Comparison of ENCODE assay signal across 15 cellular contexts in genomic region chr5:174172104-174172965, GRCh38.
DNase-seq lines count a peak whose midpoint lies in the region; ATAC-seq and TF ChIP-seq lines count a peak whose summit lies in the region.
"Had no signal": no experiment of that assay in that cellular context is flagged by ENCODE, and none has a peak within 500 bp of the region (broad histone marks: within the 10 kb centered on the region; RNA-seq: fewer than 3 reads in every experiment).

No MANE protein-coding gene starts in this region.

- H3K36me3 Mint-ChIP-seq in endodermal cell (ENCODE audit: low read depth) (no peaks in the 10 kb centered on the region), neural progenitor cell (no peaks in the 10 kb centered on the region)
- H3K36me3 Mint-ChIP-seq: activated naive CD4-positive, alpha-beta T cell treated with anti-CD3 and anti-CD28 coated beads, Interleukin-2, amount 10 ng/mL, durations not matched to agents 7 days and 5 days; CD8-positive, alpha-beta T cell had no signal

- H3K36me3 ChIP-seq in NT2/D1 (ENCODE audit: insufficient read depth, insufficient read length, low read length) (no peaks in the 10 kb centered on the region), endodermal cell (ENCODE audit: control insufficient read depth, insufficient read depth, low read length) (no peaks in the 10 kb centered on the region), neural progenitor cell (no peaks in the 10 kb centered on the region)

- H3F3A ChIP-seq in neural progenitor cell (ENCODE audit: low read depth), result peaks cover 10% of the 10 kb centered on the region

- H3K9me3 Mint-ChIP-seq in endodermal cell, result no peaks in the 10 kb centered on the region
- peaks cover 7% of the 10 kb centered on the region for H3K9me3 Mint-ChIP-seq in neural progenitor cell

- H3K4me3 ChIP-seq in NT2/D1 (ENCODE audit: insufficient read length, low read depth) (no peak overlapping the region), endodermal cell (ENCODE audit: low read length) (no peak overlapping the region), neural progenitor cell (no peak overlapping the region)

- no peak overlapping the region for H3K27ac Mint-ChIP-seq in endodermal cell
- peak overlapping the region; percentile 98 for H3K27ac Mint-ChIP-seq in neural progenitor cell
- H3K27ac Mint-ChIP-seq: activated naive CD4-positive, alpha-beta T cell treated with anti-CD3 and anti-CD28 coated beads, Interleukin-2, amount 10 ng/mL, durations not matched to agents 7 days and 5 days; CD8-positive, alpha-beta T cell; T-helper 17 cell had no signal

- H3K4me1 ChIP-seq in NT2/D1 (ENCODE audit: insufficient read depth, insufficient read length) (peaks cover 4% of the 10 kb centered on the region), endodermal cell (ENCODE audit: control insufficient read depth, insufficient read depth, low read length) (no peaks in the 10 kb centered on the region), neural progenitor cell (peaks cover 15% of the 10 kb centered on the region)

- H3K27me3 ChIP-seq in NT2/D1 (ENCODE audit: insufficient read depth, insufficient read length) (no peaks in the 10 kb centered on the region), endodermal cell (ENCODE audit: control insufficient read depth, insufficient read depth, low read length, poor library complexity, severe bottlenecking) (peaks cover 4% of the 10 kb centered on the region), neural progenitor cell (no peaks in the 10 kb centered on the region)

- TF ChIP-seq CTCF in endodermal cell (conservative IDR thresholded peaks at IDR 0.05) (peak; percentile 26), neural progenitor cell (IDR thresholded peaks at IDR 0.05) (peak; percentile 17)

- H3K27ac ChIP-seq in endodermal cell (ENCODE audit: low read depth, low read length) (no peak overlapping the region), neural progenitor cell (no peak overlapping the region)

- DNase-seq in EH (ENCODE audit: low read depth) (peak; percentile 42), NT2/D1 (ENCODE audit: low read depth, low spot score) (peak; percentile 42), endodermal cell (peak; percentile 77), neural progenitor cell (ENCODE audit: low spot score) (peak; percentile 91), SHP77 treated with DMSO at 0.1 percent for 48 hours (lab: John Stamatoyannopoulos, UW) (no peak), kidney tubule cell (ENCODE audit: low spot score) (no peak)
- DNase-seq: activated naive CD4-positive, alpha-beta T cell treated with anti-CD3 and anti-CD28 coated beads, Interleukin-2, amount 10 ng/mL, durations not matched to agents 7 days and 5 days; CD8-positive, alpha-beta T cell; EL; HCEC 1CT; stimulated activated naive CD8-positive, alpha-beta T cell treated with anti-CD3 and anti-CD28 coated beads, Interleukin-15, Interleukin-2, amounts not matched to agents 100 U/mL and 50 U/mL, for 24 hours; T-helper 17 cell had no signal

- WGBS in endodermal cell (ENCODE audit: insufficient coverage in 1 of 2, insufficient read length in 1 of 2), 2 experiments, result 45 to 47% methylated on average over 5 to 8 of the region's 9 CpGs

- ATAC-seq in GM19455 (IDR thresholded peaks at IDR 0.05; ENCODE audit: unreplicated experiment) (no peak), GM18873 (IDR thresholded peaks at IDR 0.05; ENCODE audit: low FRiP score, unreplicated experiment) (no peak)
- ATAC-seq: activated CD4-positive, CD25-positive, alpha-beta regulatory T cell treated with anti-CD3 and anti-CD28 coated beads, Interleukin-2, amount 50 U/mL, for 24 hours; CD8-positive, alpha-beta T cell; stimulated activated naive CD8-positive, alpha-beta T cell treated with anti-CD3 and anti-CD28 coated beads, Interleukin-15, Interleukin-2, amounts not matched to agents 100 U/mL and 50 U/mL, for 24 hours; T-helper 17 cell had no signal

- no peak overlapping the region for H3K9ac ChIP-seq in NT2/D1 (ENCODE audit: insufficient read length, low read depth)
- H3K9ac ChIP-seq in endodermal cell (ENCODE audit: extremely low read depth, low read length, poor library complexity, severe bottlenecking), result no peak overlapping the region
- no peak overlapping the region for H3K9ac ChIP-seq in neural progenitor cell

- H3K4me3 Mint-ChIP-seq in endodermal cell (no peak overlapping the region), neural progenitor cell (peak overlapping the region; percentile 65)
- H3K4me3 Mint-ChIP-seq: activated naive CD4-positive, alpha-beta T cell treated with anti-CD3 and anti-CD28 coated beads, Interleukin-2, amount 10 ng/mL, durations not matched to agents 7 days and 5 days; CD8-positive, alpha-beta T cell; T-helper 17 cell had no signal

- peaks cover 12% of the 10 kb centered on the region for H3K27me3 Mint-ChIP-seq in endodermal cell (ENCODE audit: insufficient read depth)
- H3K27me3 Mint-ChIP-seq in neural progenitor cell (ENCODE audit: insufficient read depth, low read depth), result peaks cover 14% of the 10 kb centered on the region

- no peak overlapping the region for H2AFZ ChIP-seq in neural progenitor cell (replicated peaks)

- peaks cover 3% of the 10 kb centered on the region for H3K4me1 Mint-ChIP-seq in endodermal cell
- peaks cover 35% of the 10 kb centered on the region for H3K4me1 Mint-ChIP-seq in neural progenitor cell
- H3K4me1 Mint-ChIP-seq: activated naive CD4-positive, alpha-beta T cell treated with anti-CD3 and anti-CD28 coated beads, Interleukin-2, amount 10 ng/mL, durations not matched to agents 7 days and 5 days; T-helper 17 cell had no signal

- H4K20me1 ChIP-seq in neural progenitor cell (ENCODE audit: low read depth), result no peaks in the 10 kb centered on the region

- 0 out of 2 replicates have a peak, but pooled peaks cover 5% of the 10 kb centered on the region for H3K9me3 ChIP-seq in NT2/D1 (ENCODE audit: insufficient read depth, low read length)
- H3K9me3 ChIP-seq in endodermal cell (ENCODE audit: control insufficient read depth, low read length), result peaks cover 4% of the 10 kb centered on the region
- no peaks in the 10 kb centered on the region for H3K9me3 ChIP-seq in neural progenitor cell (ENCODE audit: low read depth)

- peak overlapping the region; percentile 4 for H3K4me2 ChIP-seq in neural progenitor cell

- no peaks in the 10 kb centered on the region for H3K79me2 ChIP-seq in neural progenitor cell (ENCODE audit: low read depth)

Comparison
In these comparisons a context has a peak if more than half of its experiments do, and no peak if none do; other contexts are left out.
1. DNase-seq: peak in EH (single experiment), NT2/D1 (single experiment), endodermal cell (single experiment) and neural progenitor cell (single experiment); none in SHP77 treated with DMSO at 0.1 percent for 48 hours (single experiment) and kidney tubule cell (single experiment).